Comparison of ENCODE assay signal across 1 cellular context in the genomic region with DNA sequence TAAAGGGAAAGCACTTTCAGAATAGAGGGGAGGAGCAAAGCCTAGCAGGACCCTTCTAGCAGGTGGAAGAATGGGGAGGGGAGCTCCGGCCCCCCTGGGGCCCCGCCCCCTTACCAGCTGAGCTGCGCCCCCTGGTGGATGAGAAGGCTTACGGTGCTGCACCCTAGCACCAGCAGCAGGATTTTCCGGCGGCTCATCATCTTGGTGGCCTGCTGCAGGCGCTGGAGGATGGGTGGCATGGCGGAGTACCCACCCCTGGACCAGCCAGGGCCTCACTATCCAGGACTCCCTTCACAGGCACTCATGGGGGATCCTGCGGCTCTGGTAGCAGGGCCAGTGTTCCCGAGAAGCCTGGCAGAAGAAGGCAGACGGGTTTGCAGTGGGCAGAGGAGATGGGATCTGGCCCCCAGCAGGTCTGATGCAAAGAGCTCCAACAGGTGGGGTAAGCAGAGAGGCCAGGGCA.
A peak's percentile ranks its signal among the peaks of the same experiment; 100 is the strongest.
TF ChIP-seq lines count a peak whose summit lies in the region.

No MANE protein-coding gene starts in this region.

TF ChIP-seq in HepG2, 621 proteins besides CTCF, POLR2A, EP300 and RAD21 (continues in another document):
- TF ChIP-seq ZNF20 (CRISPR knock-in tag; IDR thresholded peaks at IDR 0.05), result no peak
- TF ChIP-seq, protein P1, sequence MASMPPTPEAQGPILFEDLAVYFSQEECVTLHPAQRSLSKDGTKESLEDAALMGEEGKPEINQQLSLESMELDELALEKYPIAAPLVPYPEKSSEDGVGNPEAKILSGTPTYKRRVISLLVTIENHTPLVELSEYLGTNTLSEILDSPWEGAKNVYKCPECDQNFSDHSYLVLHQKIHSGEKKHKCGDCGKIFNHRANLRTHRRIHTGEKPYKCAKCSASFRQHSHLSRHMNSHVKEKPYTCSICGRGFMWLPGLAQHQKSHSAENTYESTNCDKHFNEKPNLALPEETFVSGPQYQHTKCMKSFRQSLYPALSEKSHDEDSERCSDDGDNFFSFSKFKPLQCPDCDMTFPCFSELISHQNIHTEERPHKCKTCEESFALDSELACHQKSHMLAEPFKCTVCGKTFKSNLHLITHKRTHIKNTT (CRISPR knock-in tag; IDR thresholded peaks at IDR 0.05), result no peak
- TF ChIP-seq, protein P2, sequence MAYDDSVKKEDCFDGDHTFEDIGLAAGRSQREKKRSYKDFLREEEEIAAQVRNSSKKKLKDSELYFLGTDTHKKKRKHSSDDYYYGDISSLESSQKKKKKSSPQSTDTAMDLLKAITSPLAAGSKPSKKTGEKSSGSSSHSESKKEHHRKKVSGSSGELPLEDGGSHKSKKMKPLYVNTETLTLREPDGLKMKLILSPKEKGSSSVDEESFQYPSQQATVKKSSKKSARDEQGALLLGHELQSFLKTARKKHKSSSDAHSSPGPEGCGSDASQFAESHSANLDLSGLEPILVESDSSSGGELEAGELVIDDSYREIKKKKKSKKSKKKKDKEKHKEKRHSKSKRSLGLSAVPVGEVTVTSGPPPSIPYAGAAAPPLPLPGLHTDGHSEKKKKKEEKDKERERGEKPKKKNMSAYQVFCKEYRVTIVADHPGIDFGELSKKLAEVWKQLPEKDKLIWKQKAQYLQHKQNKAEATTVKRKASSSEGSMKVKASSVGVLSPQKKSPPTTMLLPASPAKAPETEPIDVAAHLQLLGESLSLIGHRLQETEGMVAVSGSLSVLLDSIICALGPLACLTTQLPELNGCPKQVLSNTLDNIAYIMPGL (CRISPR knock-in tag; IDR thresholded peaks at IDR 0.05; ENCODE audit: borderline replicate concordance in 1 of 2, low read depth in 1 of 2), result peak; percentile 73 to 82
- TF ChIP-seq ZSCAN30 (CRISPR knock-in tag; IDR thresholded peaks at IDR 0.05), result no peak
- 0 out of 2 replicates have a peak, but pooled peaks have one; percentile 41 for TF ChIP-seq ARNT2 (CRISPR knock-in tag; IDR thresholded peaks at IDR 0.05; ENCODE audit: low read depth)
- TF ChIP-seq GABPB1 (CRISPR knock-in tag; IDR thresholded peaks at IDR 0.05), result peak; percentile 56
- no peak for TF ChIP-seq ZNF136 (CRISPR knock-in tag; IDR thresholded peaks at IDR 0.05; ENCODE audit: low read depth)
- peak; percentile 85; the same call in 1 of the 2 replicates for TF ChIP-seq MAZ (IDR thresholded peaks at IDR 0.05; ENCODE audit: borderline replicate concordance, low read depth, low read length)
- TF ChIP-seq MAZ (CRISPR knock-in tag; IDR thresholded peaks at IDR 0.05; ENCODE audit: low read depth), result peak; percentile 60; the same call in 1 of the 2 replicates
- TF ChIP-seq SOX5 (CRISPR knock-in tag; IDR thresholded peaks at IDR 0.05; ENCODE audit: borderline replicate concordance), result no peak
- 0 out of 2 replicates have a peak, but pooled peaks have one; percentile 63 for TF ChIP-seq HNRNPL (IDR thresholded peaks at IDR 0.05; ENCODE audit: low read depth, low read length)
- peak; percentile 50; the same call in 1 of the 3 replicates for TF ChIP-seq MXI1 (IDR thresholded peaks at IDR 0.05; ENCODE audit: borderline replicate concordance, low read depth, low read length)
- TF ChIP-seq ZNF780A (CRISPR knock-in tag; IDR thresholded peaks at IDR 0.05), result no peak
- TF ChIP-seq SMC3 (IDR thresholded peaks at IDR 0.05; ENCODE audit: low read length), result peak; percentile 16; the same call in 1 of the 2 replicates
- TF ChIP-seq, protein P3, sequence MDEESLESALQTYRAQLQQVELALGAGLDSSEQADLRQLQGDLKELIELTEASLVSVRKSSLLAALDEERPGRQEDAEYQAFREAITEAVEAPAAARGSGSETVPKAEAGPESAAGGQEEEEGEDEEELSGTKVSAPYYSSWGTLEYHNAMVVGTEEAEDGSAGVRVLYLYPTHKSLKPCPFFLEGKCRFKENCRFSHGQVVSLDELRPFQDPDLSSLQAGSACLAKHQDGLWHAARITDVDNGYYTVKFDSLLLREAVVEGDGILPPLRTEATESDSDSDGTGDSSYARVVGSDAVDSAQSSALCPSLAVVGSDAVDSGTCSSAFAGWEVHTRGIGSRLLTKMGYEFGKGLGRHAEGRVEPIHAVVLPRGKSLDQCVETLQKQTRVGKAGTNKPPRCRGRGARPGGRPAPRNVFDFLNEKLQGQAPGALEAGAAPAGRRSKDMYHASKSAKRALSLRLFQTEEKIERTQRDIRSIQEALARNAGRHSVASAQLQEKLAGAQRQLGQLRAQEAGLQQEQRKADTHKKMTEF (CRISPR knock-in tag; IDR thresholded peaks at IDR 0.05), result peak; percentile 49; the same call in 1 of the 2 replicates
- TF ChIP-seq KLF16 (CRISPR knock-in tag; IDR thresholded peaks at IDR 0.05), result peak in 1 of 2 experiments; percentile 82; a peak in 2 of 4 replicates
- TF ChIP-seq, protein P4, sequence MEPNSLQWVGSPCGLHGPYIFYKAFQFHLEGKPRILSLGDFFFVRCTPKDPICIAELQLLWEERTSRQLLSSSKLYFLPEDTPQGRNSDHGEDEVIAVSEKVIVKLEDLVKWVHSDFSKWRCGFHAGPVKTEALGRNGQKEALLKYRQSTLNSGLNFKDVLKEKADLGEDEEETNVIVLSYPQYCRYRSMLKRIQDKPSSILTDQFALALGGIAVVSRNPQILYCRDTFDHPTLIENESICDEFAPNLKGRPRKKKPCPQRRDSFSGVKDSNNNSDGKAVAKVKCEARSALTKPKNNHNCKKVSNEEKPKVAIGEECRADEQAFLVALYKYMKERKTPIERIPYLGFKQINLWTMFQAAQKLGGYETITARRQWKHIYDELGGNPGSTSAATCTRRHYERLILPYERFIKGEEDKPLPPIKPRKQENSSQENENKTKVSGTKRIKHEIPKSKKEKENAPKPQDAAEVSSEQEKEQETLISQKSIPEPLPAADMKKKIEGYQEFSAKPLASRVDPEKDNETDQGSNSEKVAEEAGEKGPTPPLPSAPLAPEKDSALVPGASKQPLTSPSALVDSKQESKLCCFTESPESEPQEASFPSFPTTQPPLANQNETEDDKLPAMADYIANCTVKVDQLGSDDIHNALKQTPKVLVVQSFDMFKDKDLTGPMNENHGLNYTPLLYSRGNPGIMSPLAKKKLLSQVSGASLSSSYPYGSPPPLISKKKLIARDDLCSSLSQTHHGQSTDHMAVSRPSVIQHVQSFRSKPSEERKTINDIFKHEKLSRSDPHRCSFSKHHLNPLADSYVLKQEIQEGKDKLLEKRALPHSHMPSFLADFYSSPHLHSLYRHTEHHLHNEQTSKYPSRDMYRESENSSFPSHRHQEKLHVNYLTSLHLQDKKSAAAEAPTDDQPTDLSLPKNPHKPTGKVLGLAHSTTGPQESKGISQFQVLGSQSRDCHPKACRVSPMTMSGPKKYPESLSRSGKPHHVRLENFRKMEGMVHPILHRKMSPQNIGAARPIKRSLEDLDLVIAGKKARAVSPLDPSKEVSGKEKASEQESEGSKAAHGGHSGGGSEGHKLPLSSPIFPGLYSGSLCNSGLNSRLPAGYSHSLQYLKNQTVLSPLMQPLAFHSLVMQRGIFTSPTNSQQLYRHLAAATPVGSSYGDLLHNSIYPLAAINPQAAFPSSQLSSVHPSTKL (CRISPR knock-in tag; IDR thresholded peaks at IDR 0.05), result peak; percentile 41; the same call in 1 of the 2 replicates
- no peak for TF ChIP-seq DR1 (CRISPR knock-in tag; IDR thresholded peaks at IDR 0.05)
- TF ChIP-seq HMG20B (CRISPR knock-in tag; conservative IDR thresholded peaks at IDR 0.05), result no peak
- peak; percentile 79 for TF ChIP-seq THAP11 (CRISPR knock-in tag; IDR thresholded peaks at IDR 0.05)
- TF ChIP-seq, protein P5, sequence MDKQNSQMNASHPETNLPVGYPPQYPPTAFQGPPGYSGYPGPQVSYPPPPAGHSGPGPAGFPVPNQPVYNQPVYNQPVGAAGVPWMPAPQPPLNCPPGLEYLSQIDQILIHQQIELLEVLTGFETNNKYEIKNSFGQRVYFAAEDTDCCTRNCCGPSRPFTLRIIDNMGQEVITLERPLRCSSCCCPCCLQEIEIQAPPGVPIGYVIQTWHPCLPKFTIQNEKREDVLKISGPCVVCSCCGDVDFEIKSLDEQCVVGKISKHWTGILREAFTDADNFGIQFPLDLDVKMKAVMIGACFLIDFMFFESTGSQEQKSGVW (CRISPR knock-in tag; IDR thresholded peaks at IDR 0.05; ENCODE audit: borderline replicate concordance), result no peak
- TF ChIP-seq ARNT (IDR thresholded peaks at IDR 0.05), result no peak
- no peak for TF ChIP-seq REPIN1 (CRISPR knock-in tag; IDR thresholded peaks at IDR 0.05; ENCODE audit: borderline replicate concordance, low read depth)
- peak; percentile 73; the same call in 1 of the 2 replicates for TF ChIP-seq KLF9 (CRISPR knock-in tag; IDR thresholded peaks at IDR 0.05; ENCODE audit: low read depth)
- peak; percentile 46 for TF ChIP-seq HNRNPLL (IDR thresholded peaks at IDR 0.05; ENCODE audit: low read depth, low read length, poor library complexity, severe bottlenecking)
- TF ChIP-seq RFXANK (CRISPR knock-in tag; IDR thresholded peaks at IDR 0.05), result no peak
- no peak for TF ChIP-seq HOXA7 (CRISPR knock-in tag; IDR thresholded peaks at IDR 0.05)
- TF ChIP-seq KAT8 (CRISPR knock-in tag; IDR thresholded peaks at IDR 0.05), result peak; percentile 49; the same call in 1 of the 2 replicates
- TF ChIP-seq SMAD9 (CRISPR knock-in tag; IDR thresholded peaks at IDR 0.05), result no peak
- no peak for TF ChIP-seq ZNF577 (CRISPR knock-in tag; IDR thresholded peaks at IDR 0.05; ENCODE audit: borderline replicate concordance, low read depth)
- no peak for TF ChIP-seq ZFP62 (CRISPR knock-in tag; IDR thresholded peaks at IDR 0.05)
- TF ChIP-seq NFIC (IDR thresholded peaks at IDR 0.05; ENCODE audit: low read length), result no peak
- TF ChIP-seq NR2C2 (CRISPR knock-in tag; IDR thresholded peaks at IDR 0.05; ENCODE audit: borderline replicate concordance), result no peak
- peak; percentile 96 for TF ChIP-seq XRCC5 (optimal IDR thresholded peaks at IDR 0.05; ENCODE audit: low read length)
- TF ChIP-seq YY1 (IDR thresholded peaks at IDR 0.05; ENCODE audit: insufficient read depth, insufficient replicate concordance, low read depth, low read length), result peak; percentile 62
- TF ChIP-seq GABPA (IDR thresholded peaks at IDR 0.05; ENCODE audit: low read depth, low read length), result no peak
- TF ChIP-seq GABPA (CRISPR knock-in tag; IDR thresholded peaks at IDR 0.05; ENCODE audit: low read depth), result 0 out of 2 replicates have a peak, but pooled peaks have one; percentile 13
- TF ChIP-seq, protein P6, sequence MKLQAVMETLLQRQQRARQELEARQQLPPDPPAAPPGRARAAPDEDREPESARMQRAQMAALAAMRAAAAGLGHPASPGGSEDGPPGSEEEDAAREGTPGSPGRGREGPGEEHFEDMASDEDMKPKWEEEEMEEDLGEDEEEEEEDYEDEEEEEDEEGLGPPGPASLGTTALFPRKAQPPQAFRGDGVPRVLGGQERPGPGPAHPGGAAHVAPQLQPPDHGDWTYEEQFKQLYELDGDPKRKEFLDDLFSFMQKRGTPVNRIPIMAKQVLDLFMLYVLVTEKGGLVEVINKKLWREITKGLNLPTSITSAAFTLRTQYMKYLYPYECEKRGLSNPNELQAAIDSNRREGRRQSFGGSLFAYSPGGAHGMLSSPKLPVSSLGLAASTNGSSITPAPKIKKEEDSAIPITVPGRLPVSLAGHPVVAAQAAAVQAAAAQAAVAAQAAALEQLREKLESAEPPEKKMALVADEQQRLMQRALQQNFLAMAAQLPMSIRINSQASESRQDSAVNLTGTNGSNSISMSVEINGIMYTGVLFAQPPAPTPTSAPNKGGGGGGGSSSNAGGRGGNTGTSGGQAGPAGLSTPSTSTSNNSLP (IDR thresholded peaks at IDR 0.05; ENCODE audit: low read depth, low read length), result 0 out of 2 replicates have a peak, but pooled peaks have one; percentile 18
- TF ChIP-seq KDM3A (CRISPR knock-in tag; IDR thresholded peaks at IDR 0.05; ENCODE audit: low read depth), result no peak
- TF ChIP-seq FOSL2 (CRISPR knock-in tag; IDR thresholded peaks at IDR 0.05), result 0 out of 2 replicates have a peak, but pooled peaks have one; percentile 29
- TF ChIP-seq SAP130 (CRISPR knock-in tag; IDR thresholded peaks at IDR 0.05; ENCODE audit: low read depth), result peak; percentile 42; the same call in 1 of the 2 replicates
- peak; percentile 66 for TF ChIP-seq SP4 (CRISPR knock-in tag; IDR thresholded peaks at IDR 0.05)
- peak; percentile 20; the same call in 1 of the 2 replicates for TF ChIP-seq HCFC1 (IDR thresholded peaks at IDR 0.05; ENCODE audit: low read depth, low read length)
- TF ChIP-seq SOX13 (IDR thresholded peaks at IDR 0.05), result no peak
- 0 out of 4 replicates have a peak, but pooled peaks of 1 of the 2 experiments have one; percentile 18 for TF ChIP-seq SOX13 (CRISPR knock-in tag; conservative IDR thresholded peaks at IDR 0.05 in 1 of 2, IDR thresholded peaks at IDR 0.05 in 1 of 2)
- TF ChIP-seq, protein P7, sequence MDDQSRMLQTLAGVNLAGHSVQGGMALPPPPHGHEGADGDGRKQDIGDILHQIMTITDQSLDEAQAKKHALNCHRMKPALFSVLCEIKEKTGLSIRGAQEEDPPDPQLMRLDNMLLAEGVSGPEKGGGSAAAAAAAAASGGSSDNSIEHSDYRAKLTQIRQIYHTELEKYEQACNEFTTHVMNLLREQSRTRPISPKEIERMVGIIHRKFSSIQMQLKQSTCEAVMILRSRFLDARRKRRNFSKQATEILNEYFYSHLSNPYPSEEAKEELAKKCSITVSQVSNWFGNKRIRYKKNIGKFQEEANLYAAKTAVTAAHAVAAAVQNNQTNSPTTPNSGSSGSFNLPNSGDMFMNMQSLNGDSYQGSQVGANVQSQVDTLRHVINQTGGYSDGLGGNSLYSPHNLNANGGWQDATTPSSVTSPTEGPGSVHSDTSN (CRISPR knock-in tag; IDR thresholded peaks at IDR 0.05; ENCODE audit: borderline replicate concordance), result no peak
- no peak for TF ChIP-seq MTF1 (CRISPR knock-in tag; IDR thresholded peaks at IDR 0.05)
- TF ChIP-seq MYNN (CRISPR knock-in tag; IDR thresholded peaks at IDR 0.05; ENCODE audit: low read depth), result no peak
- no peak for TF ChIP-seq ZNF337 (CRISPR knock-in tag; IDR thresholded peaks at IDR 0.05; ENCODE audit: borderline replicate concordance, low read depth)
- TF ChIP-seq NFE2L2 (IDR thresholded peaks at IDR 0.05; ENCODE audit: low read length), result no peak
- peak; percentile 68 for TF ChIP-seq KDM2A (CRISPR knock-in tag; IDR thresholded peaks at IDR 0.05; ENCODE audit: borderline replicate concordance, low read depth)
- TF ChIP-seq, protein P8, sequence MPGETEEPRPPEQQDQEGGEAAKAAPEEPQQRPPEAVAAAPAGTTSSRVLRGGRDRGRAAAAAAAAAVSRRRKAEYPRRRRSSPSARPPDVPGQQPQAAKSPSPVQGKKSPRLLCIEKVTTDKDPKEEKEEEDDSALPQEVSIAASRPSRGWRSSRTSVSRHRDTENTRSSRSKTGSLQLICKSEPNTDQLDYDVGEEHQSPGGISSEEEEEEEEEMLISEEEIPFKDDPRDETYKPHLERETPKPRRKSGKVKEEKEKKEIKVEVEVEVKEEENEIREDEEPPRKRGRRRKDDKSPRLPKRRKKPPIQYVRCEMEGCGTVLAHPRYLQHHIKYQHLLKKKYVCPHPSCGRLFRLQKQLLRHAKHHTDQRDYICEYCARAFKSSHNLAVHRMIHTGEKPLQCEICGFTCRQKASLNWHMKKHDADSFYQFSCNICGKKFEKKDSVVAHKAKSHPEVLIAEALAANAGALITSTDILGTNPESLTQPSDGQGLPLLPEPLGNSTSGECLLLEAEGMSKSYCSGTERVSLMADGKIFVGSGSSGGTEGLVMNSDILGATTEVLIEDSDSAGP (CRISPR knock-in tag; IDR thresholded peaks at IDR 0.05; ENCODE audit: borderline replicate concordance), result peak; percentile 39; the same call in 1 of the 2 replicates
- TF ChIP-seq ZNF7 (CRISPR knock-in tag; IDR thresholded peaks at IDR 0.05), result no peak
- TF ChIP-seq ZEB1 (IDR thresholded peaks at IDR 0.05; ENCODE audit: insufficient replicate concordance, low read depth), result no peak
- TF ChIP-seq ZMYM3 (CRISPR knock-in tag; IDR thresholded peaks at IDR 0.05), result no peak
